In genomic region chr14:67436006-67436866, GRCh38 we compare ENCODE assay signal across 2 cellular contexts.
TF ChIP-seq lines count a peak whose summit lies in the region.

No MANE protein-coding gene starts in this region.

TF ChIP-seq in HepG2, 621 proteins besides CTCF, POLR2A, EP300 and RAD21:
- TF ChIP-seq ZNF501 (CRISPR knock-in tag; IDR thresholded peaks at IDR 0.05) (0 out of 2 replicates have a peak, but pooled peaks have one; percentile 21), HNF4A (CRISPR knock-in tag; IDR thresholded peaks at IDR 0.05) (0 out of 2 replicates have a peak, but pooled peaks have one; percentile 15), ZBTB33 (CRISPR knock-in tag; IDR thresholded peaks at IDR 0.05) (no peak)

TF ChIP-seq in K562, 482 proteins besides CTCF, POLR2A, EP300 and RAD21:
- no peak for TF ChIP-seq CBFB (CRISPR knock-in tag; IDR thresholded peaks at IDR 0.05)
